ENCODE assay signal across 13 cellular contexts in genomic region chr3:177447938-177448337, GRCh38.
DNase-seq lines count a peak whose midpoint lies in the region; ATAC-seq, FAIRE-seq and TF ChIP-seq lines count a peak whose summit lies in the region.
"Had no signal": no experiment of that assay in that cellular context is flagged by ENCODE, and none has a peak within 500 bp of the region (broad histone marks: within the 10 kb centered on the region; RNA-seq: fewer than 3 reads in every experiment).

No MANE protein-coding gene starts in this region.

- in situ Hi-C loops in HepG2 (cut with HindIII; ENCODE audit: extremely low pct_ligation_motif_present, low pct_unique_long_range_greater_than_20kb): loop anchor here (25.0 kb wide), 1 partner anchor 936 kb away; no protein-coding TSS in a partner anchor
- in situ Hi-C loops in K562 (cut with MboI): no loop called here

- FAIRE-seq in HepG2 (lab: Jason Lieb, UNC) (no peak), K562 (lab: Jason Lieb, UNC) (no peak), urothelium cell line (lab: Jason Lieb, UNC) (no peak)
- FAIRE-seq: islet of Langerhans had no signal

- no peaks in the 10 kb centered on the region for H3K27me3 Mint-ChIP-seq in activated CD4-positive, alpha-beta T cell treated with anti-CD3 and anti-CD28 coated beads, Interleukin-2, amount 10 ng/mL, durations not matched to agents 24 days and 14 days
- H3K27me3 Mint-ChIP-seq in activated CD8-positive, alpha-beta memory T cell treated with anti-CD3 and anti-CD28 coated beads, Interleukin-2, amount 10 ng/mL, durations not matched to agents 7 days and 5 days: no peaks in the 10 kb centered on the region
- no peaks in the 10 kb centered on the region for H3K27me3 Mint-ChIP-seq in CD8-positive, alpha-beta T cell (ENCODE audit: low read depth)
- H3K27me3 Mint-ChIP-seq: activated naive CD8-positive, alpha-beta T cell treated with anti-CD3 and anti-CD28 coated beads, Interleukin-2, amount 10 ng/mL, durations not matched to agents 7 days and 5 days had no signal

- H3K23ac ChIP-seq in mesenchymal stem cell (ENCODE audit: low read length in 2 of 2): no peak overlapping the region

- TF ChIP-seq RAD21 in HepG2 (CRISPR knock-in tag; IDR thresholded peaks at IDR 0.05) (no peak), K562 (CRISPR knock-in tag; conservative IDR thresholded peaks at IDR 0.05 in 1 of 2, IDR thresholded peaks at IDR 0.05 in 1 of 2) (no peak)

- TF ChIP-seq POLR2A in HepG2 (IDR thresholded peaks at IDR 0.05; ENCODE audit: insufficient read depth in 1 of 2, low read depth in 2 of 2, low read length in 2 of 2): no peak
- no peak for TF ChIP-seq POLR2A in right lobe of liver (IDR thresholded peaks at IDR 0.05)
- no peak for TF ChIP-seq POLR2A in K562 (conservative IDR thresholded peaks at IDR 0.05)

- H3K9me1 ChIP-seq in K562 (ENCODE audit: control insufficient read depth, insufficient read depth, low read length): no peaks in the 10 kb centered on the region

- H3K4me1 Mint-ChIP-seq in activated CD4-positive, alpha-beta T cell treated with anti-CD3 and anti-CD28 coated beads, Interleukin-2, amount 10 ng/mL, durations not matched to agents 24 days and 14 days: peaks cover 8% of the 10 kb centered on the region
- H3K4me1 Mint-ChIP-seq in activated CD8-positive, alpha-beta memory T cell treated with anti-CD3 and anti-CD28 coated beads, Interleukin-2, amount 10 ng/mL, durations not matched to agents 7 days and 5 days: peaks cover 16% of the 10 kb centered on the region
- peaks cover 24% of the 10 kb centered on the region for H3K4me1 Mint-ChIP-seq in CD8-positive, alpha-beta T cell (ENCODE audit: low read depth)

- no peak overlapping the region for H3K14ac ChIP-seq in mesenchymal stem cell (ENCODE audit: low read length in 2 of 2)

- H3K79me1 ChIP-seq in mesenchymal stem cell (replicated peaks; ENCODE audit: low read length, poor library complexity, severe bottlenecking): no peaks in the 10 kb centered on the region

- no peak overlapping the region for H2BK5ac ChIP-seq in mesenchymal stem cell (ENCODE audit: low read depth, low read length, poor library complexity, severe bottlenecking)

- no peak overlapping the region for H4K8ac ChIP-seq in mesenchymal stem cell (ENCODE audit: low read length)

- H3K4me3 ChIP-seq in HepG2 (replicated peaks in 1 of 3; ENCODE audit: insufficient read depth in 1 of 3, low read depth in 2 of 3, low read length in 3 of 3) (no peak overlapping the region), right lobe of liver (no peak overlapping the region), K562 (no peak overlapping the region), mesenchymal stem cell (ENCODE audit: insufficient read depth in 1 of 2, low read depth in 1 of 2, low read length in 2 of 2) (no peak overlapping the region)
- no peak overlapping the region for H3K4me3 ChIP-seq in CD8-positive, alpha-beta T cell (ENCODE audit: low read depth, low read length)

- 13% methylated on average over 3 of the region's 3 CpGs for WGBS in HepG2 (ENCODE audit: low lambda C conversion rate)
- WGBS in right lobe of liver (ENCODE audit: insufficient coverage, low coverage, low lambda C conversion rate, missing lambda C conversion rate): 60% methylated on average over 1 of the region's 3 CpGs
- WGBS in K562 (ENCODE audit: insufficient coverage, low coverage, missing lambda C conversion rate): 11% methylated on average over 3 of the region's 3 CpGs
- WGBS in mesenchymal stem cell: 95% methylated on average over 3 of the region's 3 CpGs

- H3K27me3 ChIP-seq in HepG2 (ENCODE audit: control insufficient read depth in 1 of 2, insufficient read depth in 2 of 2, low read length in 2 of 2): no peaks in the 10 kb centered on the region
- H3K27me3 ChIP-seq in right lobe of liver: no peaks in the 10 kb centered on the region
- H3K27me3 ChIP-seq in K562 (ENCODE audit: control insufficient read depth in 2 of 2, insufficient read depth in 2 of 2, low read length in 2 of 2): no peaks in the 10 kb centered on the region
- H3K27me3 ChIP-seq in mesenchymal stem cell (ENCODE audit: control insufficient read depth in 1 of 2, insufficient read depth in 1 of 2, low read length in 2 of 2): no peaks in the 10 kb centered on the region
- no peaks in the 10 kb centered on the region for H3K27me3 ChIP-seq in CD8-positive, alpha-beta T cell (ENCODE audit: insufficient read depth, low read length)

- H3K18ac ChIP-seq in mesenchymal stem cell (ENCODE audit: low read depth in 1 of 2, low read length in 2 of 2): no peak overlapping the region

- no peaks in the 10 kb centered on the region for H3K9me3 Mint-ChIP-seq in activated CD4-positive, alpha-beta T cell treated with anti-CD3 and anti-CD28 coated beads, Interleukin-2, amount 10 ng/mL, durations not matched to agents 24 days and 14 days
- H3K9me3 Mint-ChIP-seq in activated CD8-positive, alpha-beta memory T cell treated with anti-CD3 and anti-CD28 coated beads, Interleukin-2, amount 10 ng/mL, durations not matched to agents 7 days and 5 days (ENCODE audit: low read depth): no peaks in the 10 kb centered on the region
- H3K9me3 Mint-ChIP-seq in CD8-positive, alpha-beta T cell: no peaks in the 10 kb centered on the region
- H3K9me3 Mint-ChIP-seq: activated naive CD8-positive, alpha-beta T cell treated with anti-CD3 and anti-CD28 coated beads, Interleukin-2, amount 10 ng/mL, durations not matched to agents 7 days and 5 days; nephron progenitor cell had no signal

- intact Hi-C loops in HepG2 (cut with micrococcal nuclease; ENCODE audit: unreplicated experiment) (no loop called here), right lobe of liver (cut with DNase I) (no loop called here), K562 (cut with micrococcal nuclease) (no loop called here)
- intact Hi-C loops in activated CD4-positive, alpha-beta T cell treated with anti-CD3 and anti-CD28 coated beads, Interleukin-2, amount 10 ng/mL, durations not matched to agents 24 days and 14 days (cut with micrococcal nuclease): no loop called here
- intact Hi-C loops in CD8-positive, alpha-beta T cell (cut with DNase I, micrococcal nuclease): no loop called here

- peak overlapping the region in 1 of 2 experiments; percentile 63 for H2BK12ac ChIP-seq in mesenchymal stem cell (ENCODE audit: low read length in 2 of 2)

- POLR2A ChIA-PET in HepG2 (lab: Yijun Ruan, JAX): no interaction called here
- POLR2A ChIA-PET in K562 (lab: Yijun Ruan, JAX): interaction anchor here (0.6 to 1.2 kb wide), 3 partner anchors 11 to 337 kb away, joined by 3 to 5 read pairs (median 3); no protein-coding TSS in a partner anchor
- POLR2A ChIA-PET in CD8-positive, alpha-beta T cell (lab: Charles Lee): interaction anchor here (3.4 kb wide), 1 partner anchor 88 kb away, joined by 20 read pairs; no protein-coding TSS in a partner anchor

- H3K27ac ChIP-seq in HepG2 (ENCODE audit: extremely low read length, insufficient read depth, low read length): no peak overlapping the region
- no peak overlapping the region for H3K27ac ChIP-seq in right lobe of liver
- no peak overlapping the region for H3K27ac ChIP-seq in K562 (ENCODE audit: extremely low read depth, low read depth, low read length)
- no peak overlapping the region for H3K27ac ChIP-seq in mesenchymal stem cell (ENCODE audit: low read length, poor library complexity, severe bottlenecking)
- H3K27ac ChIP-seq in CD8-positive, alpha-beta T cell (ENCODE audit: low read depth, low read length): no peak overlapping the region

- no peak overlapping the region for H2BK120ac ChIP-seq in mesenchymal stem cell (ENCODE audit: low read depth, low read length)

- no TSS peak for BruUV-seq in HepG2 (replicated peaks; lab: Mats Ljungman, UMichigan)
- no TSS peak for BruUV-seq in K562 (replicated peaks; lab: Mats Ljungman, UMichigan)

- H4K20me1 ChIP-seq in HepG2 (ENCODE audit: insufficient read depth, low read length) (no peaks in the 10 kb centered on the region), K562 (replicated peaks; ENCODE audit: control insufficient read depth, insufficient read depth, low read length) (no peaks in the 10 kb centered on the region)

- no peak overlapping the region for H3K4ac ChIP-seq in mesenchymal stem cell (ENCODE audit: low read depth in 1 of 2, low read length in 2 of 2)

- H4K91ac ChIP-seq in mesenchymal stem cell (ENCODE audit: low read length): no peak overlapping the region

- DNase-seq in HepG2 (ENCODE audit: low spot score): no peak
- DNase-seq in right lobe of liver: no peak
- DNase-seq in K562 (ENCODE audit: extremely low read depth in 1 of 4, low spot score in 3 of 4): no peak
- no peak for DNase-seq in mesenchymal stem cell
- peak; percentile 52 for DNase-seq in urothelium cell line (ENCODE audit: low spot score)
- no peak for DNase-seq in activated CD4-positive, alpha-beta T cell treated with anti-CD3 and anti-CD28 coated beads, Interleukin-2, amount 10 ng/mL, durations not matched to agents 24 days and 14 days
- DNase-seq in activated CD8-positive, alpha-beta memory T cell treated with anti-CD3 and anti-CD28 coated beads, Interleukin-2, amount 10 ng/mL, durations not matched to agents 7 days and 5 days: no peak
- DNase-seq in CD8-positive, alpha-beta T cell: no peak
- DNase-seq: activated naive CD8-positive, alpha-beta T cell treated with anti-CD3 and anti-CD28 coated beads, Interleukin-2, amount 10 ng/mL, durations not matched to agents 7 days and 5 days; KBM-7; NCI-H2081 treated with DMSO at 0.1 percent for 48 hours; nephron progenitor cell had no signal

- H2AFZ ChIP-seq in HepG2 (ENCODE audit: low read length) (no peak overlapping the region), K562 (ENCODE audit: low read depth, low read length) (no peak overlapping the region), mesenchymal stem cell (ENCODE audit: low read depth, low read length) (no peak overlapping the region)

- H3K79me2 ChIP-seq in HepG2 (ENCODE audit: insufficient read depth, low read length): no peaks in the 10 kb centered on the region
- no peaks in the 10 kb centered on the region for H3K79me2 ChIP-seq in K562 (ENCODE audit: control insufficient read depth, insufficient read depth, low read length)

- TF ChIP-seq CTCF in HepG2 (CRISPR knock-in tag; IDR thresholded peaks at IDR 0.05) (no peak), right lobe of liver (IDR thresholded peaks at IDR 0.05) (no peak), K562 (IDR thresholded peaks at IDR 0.05 in 2 of 3, conservative IDR thresholded peaks at IDR 0.05 in 1 of 3; ENCODE audit: insufficient read depth in 2 of 3, low read depth in 1 of 3, low read length in 3 of 3) (no peak)
- no peak for TF ChIP-seq CTCF in CD8-positive, alpha-beta T cell (IDR thresholded peaks at IDR 0.05)

- H3K4me1 ChIP-seq in HepG2 (ENCODE audit: insufficient read depth, low read length) (peaks cover 30% of the 10 kb centered on the region), right lobe of liver (peaks cover 0 to 13% (median 1%) of the 10 kb centered on the region in 4 donors), K562 (replicated peaks in 1 of 2; ENCODE audit: control insufficient read depth in 2 of 2, insufficient read depth in 2 of 2, low read length in 2 of 2) (peaks cover 0 to 4% of the 10 kb centered on the region in 2 experiments; a peak in 1 of 5 replicates), mesenchymal stem cell (ENCODE audit: control insufficient read depth, insufficient read depth, low read depth, low read length) (peaks cover 8% of the 10 kb centered on the region)
- H3K4me1 ChIP-seq in CD8-positive, alpha-beta T cell (ENCODE audit: insufficient read depth, low read length): peaks cover 12% of the 10 kb centered on the region

- H2BK15ac ChIP-seq in mesenchymal stem cell (ENCODE audit: low read depth, poor library complexity, severe bottlenecking): no peak overlapping the region

- H2AK5ac ChIP-seq in mesenchymal stem cell (ENCODE audit: low read length, severe bottlenecking): peak overlapping the region; percentile 35

- no peaks in the 10 kb centered on the region for H3K36me3 Mint-ChIP-seq in activated CD4-positive, alpha-beta T cell treated with anti-CD3 and anti-CD28 coated beads, Interleukin-2, amount 10 ng/mL, durations not matched to agents 24 days and 14 days (ENCODE audit: low read depth)
- H3K36me3 Mint-ChIP-seq in activated CD8-positive, alpha-beta memory T cell treated with anti-CD3 and anti-CD28 coated beads, Interleukin-2, amount 10 ng/mL, durations not matched to agents 7 days and 5 days: no peaks in the 10 kb centered on the region
- no peaks in the 10 kb centered on the region for H3K36me3 Mint-ChIP-seq in CD8-positive, alpha-beta T cell
- H3K36me3 Mint-ChIP-seq: activated naive CD8-positive, alpha-beta T cell treated with anti-CD3 and anti-CD28 coated beads, Interleukin-2, amount 10 ng/mL, durations not matched to agents 7 days and 5 days had no signal

- no peak for ATAC-seq in HepG2
- ATAC-seq in right lobe of liver: no peak
- ATAC-seq in K562: no peak; the same call in 2 of the 3 replicates
- ATAC-seq in activated CD8-positive, alpha-beta memory T cell treated with anti-CD3 and anti-CD28 coated beads, Interleukin-2, amount 10 ng/mL, durations not matched to agents 7 days and 5 days: no peak
- no peak for ATAC-seq in CD8-positive, alpha-beta T cell

- no peak overlapping the region for H3K4me3 Mint-ChIP-seq in activated CD4-positive, alpha-beta T cell treated with anti-CD3 and anti-CD28 coated beads, Interleukin-2, amount 10 ng/mL, durations not matched to agents 24 days and 14 days
- H3K4me3 Mint-ChIP-seq in activated CD8-positive, alpha-beta memory T cell treated with anti-CD3 and anti-CD28 coated beads, Interleukin-2, amount 10 ng/mL, durations not matched to agents 7 days and 5 days: no peak overlapping the region
- no peak overlapping the region for H3K4me3 Mint-ChIP-seq in CD8-positive, alpha-beta T cell
- H3K4me3 Mint-ChIP-seq: activated naive CD8-positive, alpha-beta T cell treated with anti-CD3 and anti-CD28 coated beads, Interleukin-2, amount 10 ng/mL, durations not matched to agents 7 days and 5 days; nephron progenitor cell had no signal

- CTCF ChIA-PET in HepG2 (lab: Yijun Ruan, JAX; ENCODE audit: low intra/inter-chr PET ratio, low total read pairs): no interaction called here
- CTCF ChIA-PET in K562 (lab: Yijun Ruan, JAX; ENCODE audit: low intra/inter-chr PET ratio): interaction anchor here (0.5 kb wide), 1 partner anchor 225 kb away, joined by 3 read pairs; no protein-coding TSS in a partner anchor
- CTCF ChIA-PET in activated CD8-positive, alpha-beta memory T cell treated with anti-CD3 and anti-CD28 coated beads, Interleukin-2, amount 10 ng/mL, durations not matched to agents 7 days and 5 days (lab: Charles Lee): interaction anchor here (0.5 to 1.6 kb wide), 4 partner anchors 20 to 397 kb away, joined by 3 to 4 read pairs (median 3); no protein-coding TSS in a partner anchor
- CTCF ChIA-PET in CD8-positive, alpha-beta T cell (lab: Charles Lee): interaction anchor here (1.1 to 1.9 kb wide), 2 partner anchors 12 to 15 kb away, joined by 3 to 4 read pairs; no protein-coding TSS in a partner anchor

- H3K9ac ChIP-seq in HepG2 (ENCODE audit: insufficient read depth, low read depth, low read length) (no peak overlapping the region), K562 (ENCODE audit: insufficient read depth in 1 of 2, low read depth in 2 of 2, low read length in 2 of 2) (no peak overlapping the region), mesenchymal stem cell (ENCODE audit: low read length) (no peak overlapping the region)

- H3K4me2 ChIP-seq in HepG2 (ENCODE audit: low read depth, low read length) (no peak overlapping the region), K562 (ENCODE audit: insufficient read depth, low read length) (no peak overlapping the region), mesenchymal stem cell (ENCODE audit: low read length, poor library complexity, severe bottlenecking) (no peak overlapping the region)

- no peak overlapping the region for H3K27ac Mint-ChIP-seq in activated CD4-positive, alpha-beta T cell treated with anti-CD3 and anti-CD28 coated beads, Interleukin-2, amount 10 ng/mL, durations not matched to agents 24 days and 14 days
- no peak overlapping the region for H3K27ac Mint-ChIP-seq in activated CD8-positive, alpha-beta memory T cell treated with anti-CD3 and anti-CD28 coated beads, Interleukin-2, amount 10 ng/mL, durations not matched to agents 7 days and 5 days
- no peak overlapping the region for H3K27ac Mint-ChIP-seq in CD8-positive, alpha-beta T cell
- H3K27ac Mint-ChIP-seq: activated naive CD8-positive, alpha-beta T cell treated with anti-CD3 and anti-CD28 coated beads, Interleukin-2, amount 10 ng/mL, durations not matched to agents 7 days and 5 days; nephron progenitor cell had no signal

- H3K9me3 ChIP-seq in HepG2 (ENCODE audit: low read length) (no peaks in the 10 kb centered on the region), right lobe of liver (no peaks in the 10 kb centered on the region), K562 (replicated peaks; ENCODE audit: control insufficient read depth, insufficient read depth, low read depth, low read length) (no peaks in the 10 kb centered on the region), mesenchymal stem cell (ENCODE audit: control insufficient read depth, low read length) (no peaks in the 10 kb centered on the region)
- no peaks in the 10 kb centered on the region for H3K9me3 ChIP-seq in CD8-positive, alpha-beta T cell (ENCODE audit: low read length)

- TF ChIP-seq EP300 in HepG2 (IDR thresholded peaks at IDR 0.05; ENCODE audit: low read depth in 2 of 2, low read length in 2 of 2): no peak
- no peak for TF ChIP-seq EP300 in HepG2 (CRISPR knock-in tag; IDR thresholded peaks at IDR 0.05; ENCODE audit: borderline replicate concordance)
- no peak for TF ChIP-seq EP300 in K562 (IDR thresholded peaks at IDR 0.05; ENCODE audit: low read length)

- H3K36me3 ChIP-seq in HepG2 (replicated peaks in 1 of 2; ENCODE audit: control insufficient read depth in 1 of 2, insufficient read depth in 2 of 2, low read length in 2 of 2) (no peaks in the 10 kb centered on the region), right lobe of liver (no peaks in the 10 kb centered on the region), K562 (ENCODE audit: control insufficient read depth, insufficient read depth, low read length) (no peaks in the 10 kb centered on the region), mesenchymal stem cell (ENCODE audit: control insufficient read depth in 1 of 2, insufficient read depth in 2 of 2, low read depth in 1 of 2, low read length in 2 of 2) (no peaks in the 10 kb centered on the region)
- H3K36me3 ChIP-seq in CD8-positive, alpha-beta T cell (ENCODE audit: insufficient read depth, low read length): no peaks in the 10 kb centered on the region
